20 cellular contexts compared by ENCODE assay signal in the genomic region with DNA sequence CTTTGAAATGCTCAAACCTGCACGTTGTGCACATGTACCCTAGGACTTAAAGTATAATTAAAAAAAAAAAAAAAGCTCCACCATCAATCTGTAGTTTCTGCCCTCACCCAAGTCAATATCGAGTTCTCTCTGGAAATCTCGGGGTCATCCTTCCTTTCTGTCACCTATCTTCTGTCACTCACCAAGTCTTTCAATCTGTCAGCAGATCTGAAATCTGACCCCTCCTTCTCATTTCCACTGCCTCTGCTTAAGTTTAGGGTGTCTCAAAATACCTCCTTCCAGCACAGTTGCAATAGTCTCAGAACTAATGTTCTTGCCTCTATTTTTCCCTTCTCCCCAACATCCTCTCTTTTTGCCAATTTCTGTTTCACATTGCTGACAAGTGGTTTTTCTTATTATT. TPM values are rescaled to one million over a fixed set of nuclear protein-coding genes. Genes with fewer than 3 reads are reported as not detected.
DNase-seq lines count a peak whose midpoint lies in the region; ATAC-seq, FAIRE-seq and TF ChIP-seq lines count a peak whose summit lies in the region.
"Had no signal": no experiment of that assay in that cellular context is flagged by ENCODE, and none has a peak within 500 bp of the region (broad histone marks: within the 10 kb centered on the region; RNA-seq: fewer than 3 reads in every experiment).

No MANE protein-coding gene starts in this region.

- TF ChIP-seq RAD21 in K562 (CRISPR knock-in tag; conservative IDR thresholded peaks at IDR 0.05 in 1 of 2, IDR thresholded peaks at IDR 0.05 in 1 of 2) = no peak

- in situ Hi-C loops in K562 (cut with MboI) = no loop called here

- no peak overlapping the region for H3K9ac ChIP-seq in K562 (ENCODE audit: insufficient read depth in 1 of 2, low read depth in 2 of 2, low read length in 2 of 2)
- H3K9ac ChIP-seq: BLaER1 had no signal

- no peak for TF ChIP-seq POLR2A in K562 (conservative IDR thresholded peaks at IDR 0.05)
- TF ChIP-seq POLR2A in stomach (IDR thresholded peaks at IDR 0.05) = no peak
- TF ChIP-seq POLR2A in spleen (IDR thresholded peaks at IDR 0.05) = no peak

- TF ChIP-seq EP300 in K562 (IDR thresholded peaks at IDR 0.05; ENCODE audit: low read length) = no peak
- no peak for TF ChIP-seq EP300 in stomach (IDR thresholded peaks at IDR 0.05)

- TF ChIP-seq CTCF in 22Rv1 (IDR thresholded peaks at IDR 0.05) = no peak
- TF ChIP-seq CTCF in K562 (IDR thresholded peaks at IDR 0.05 in 2 of 3, conservative IDR thresholded peaks at IDR 0.05 in 1 of 3; ENCODE audit: insufficient read depth in 2 of 3, low read depth in 1 of 3, low read length in 3 of 3) = no peak
- no peak for TF ChIP-seq CTCF in stomach (IDR thresholded peaks at IDR 0.05)
- no peak for TF ChIP-seq CTCF in spleen (IDR thresholded peaks at IDR 0.05 in 8 of 11, conservative IDR thresholded peaks at IDR 0.05 in 3 of 11)

- H2AFZ ChIP-seq in K562 (ENCODE audit: low read depth, low read length) = no peak overlapping the region
- H2AFZ ChIP-seq: GM23338 had no signal

- POLR2A ChIA-PET in HEK293T (lab: Yijun Ruan, JAX) (no interaction called here), K562 (lab: Yijun Ruan, JAX) (interaction anchor here (0.6 kb wide), 2 partner anchors 165 to 1412 kb away, joined by 3 read pairs; no protein-coding TSS in a partner anchor)

- H3K4me2 ChIP-seq in K562 (ENCODE audit: insufficient read depth, low read length) = no peak overlapping the region
- H3K4me2 ChIP-seq: BLaER1, GM23338 had no signal

- H3K4me1 Mint-ChIP-seq in stimulated activated effector memory CD8-positive, alpha-beta T cell treated with anti-CD3 and anti-CD28 coated beads, Interleukin-12 subunit alpha, Interleukin-12 subunit beta, amount 100 ng/mL, for 72 hours = peaks cover 33% of the 10 kb centered on the region

- no peaks in the 10 kb centered on the region for H3K9me3 Mint-ChIP-seq in stimulated activated effector memory CD8-positive, alpha-beta T cell treated with anti-CD3 and anti-CD28 coated beads, Interleukin-12 subunit alpha, Interleukin-12 subunit beta, amount 100 ng/mL, for 72 hours
- H3K9me3 Mint-ChIP-seq: CD4-positive, CD25-positive, alpha-beta regulatory T cell; CD8-positive, alpha-beta T cell; GM23338 had no signal

- BruUV-seq in K562 (replicated peaks; lab: Mats Ljungman, UMichigan) = no TSS peak

- no peaks in the 10 kb centered on the region for H3K36me3 Mint-ChIP-seq in stimulated activated effector memory CD8-positive, alpha-beta T cell treated with anti-CD3 and anti-CD28 coated beads, Interleukin-12 subunit alpha, Interleukin-12 subunit beta, amount 100 ng/mL, for 72 hours
- H3K36me3 Mint-ChIP-seq: CD8-positive, alpha-beta T cell had no signal

- H3K79me2 ChIP-seq in K562 (ENCODE audit: control insufficient read depth, insufficient read depth, low read length) = no peaks in the 10 kb centered on the region

- H3K4me1 ChIP-seq in K562 (replicated peaks in 1 of 2; ENCODE audit: control insufficient read depth in 2 of 2, insufficient read depth in 2 of 2, low read length in 2 of 2) = peaks cover 0 to 3% of the 10 kb centered on the region in 2 experiments; a peak in 1 of 5 replicates
- peaks cover 5 to 36% (median 13%) of the 10 kb centered on the region in 4 donors for H3K4me1 ChIP-seq in stomach
- peaks cover 0 to 16% (median 0%) of the 10 kb centered on the region in 6 donors for H3K4me1 ChIP-seq in spleen
- H3K4me1 ChIP-seq: BLaER1 had no signal

- H3K27me3 ChIP-seq in K562 (ENCODE audit: control insufficient read depth in 2 of 2, insufficient read depth in 2 of 2, low read length in 2 of 2) = no peaks in the 10 kb centered on the region
- H3K27me3 ChIP-seq in stomach = no peaks in the 10 kb centered on the region
- no peaks in the 10 kb centered on the region for H3K27me3 ChIP-seq in spleen (replicated peaks in 1 of 7)
- H3K27me3 ChIP-seq: BLaER1 had no signal

- ATAC-seq in K562 = no peak
- ATAC-seq in stimulated activated effector memory CD8-positive, alpha-beta T cell treated with anti-CD3 and anti-CD28 coated beads, Interleukin-12 subunit alpha, Interleukin-12 subunit beta, amount 100 ng/mL, for 72 hours = no peak
- ATAC-seq: CD8-positive, alpha-beta T cell; GM23338 had no signal

- FAIRE-seq in K562 (lab: Jason Lieb, UNC) = no peak
- FAIRE-seq: A204.1, GM12891, GM18507 had no signal

- CTCF ChIA-PET in HEK293T (lab: Yijun Ruan, JAX) (interaction anchor here (0.7 kb wide), 1 partner anchor 190 kb away, joined by 3 read pairs; no protein-coding TSS in a partner anchor), K562 (lab: Yijun Ruan, JAX; ENCODE audit: low intra/inter-chr PET ratio) (no interaction called here)

- H3K4me3 ChIP-seq in K562 (no peak overlapping the region), stomach (no peak overlapping the region), spleen (no peak overlapping the region)
- H3K4me3 ChIP-seq: BLaER1, GM23338, HAP-1 had no signal

- H3K27ac Mint-ChIP-seq in stimulated activated effector memory CD8-positive, alpha-beta T cell treated with anti-CD3 and anti-CD28 coated beads, Interleukin-12 subunit alpha, Interleukin-12 subunit beta, amount 100 ng/mL, for 72 hours = peak overlapping the region; percentile 7
- H3K27ac Mint-ChIP-seq: B cell; CD4-positive, CD25-positive, alpha-beta regulatory T cell; CD8-positive, alpha-beta T cell; GM23338 had no signal

- H3K9me3 ChIP-seq in K562 (replicated peaks; ENCODE audit: control insufficient read depth, insufficient read depth, low read depth, low read length) (no peaks in the 10 kb centered on the region), stomach (no peaks in the 10 kb centered on the region), spleen (no peaks in the 10 kb centered on the region)
- H3K9me3 ChIP-seq: Caco-2, HAP-1 had no signal

- intact Hi-C loops in K562 (cut with micrococcal nuclease) = no loop called here
- intact Hi-C loops in stomach (cut with DNase I; ENCODE audit: low total_unique reads) = no loop called here
- intact Hi-C loops in spleen (cut with DNase I; ENCODE audit: low total_unique reads) = no loop called here

- H3K27ac ChIP-seq in 22Rv1 (peak overlapping the region; percentile 84; the same call in 1 of the 2 replicates), K562 (ENCODE audit: extremely low read depth, low read depth, low read length) (no peak overlapping the region), stomach (no peak overlapping the region), spleen (no peak overlapping the region)
- H3K27ac ChIP-seq: BLaER1, C4-2B had no signal

- H3K36me3 ChIP-seq in K562 (ENCODE audit: control insufficient read depth, insufficient read depth, low read length) (no peaks in the 10 kb centered on the region), stomach (no peaks in the 10 kb centered on the region), spleen (no peaks in the 10 kb centered on the region)
- H3K36me3 ChIP-seq: BLaER1, HAP-1 had no signal

- 4% methylated on average over 3 of the region's 3 CpGs for WGBS in K562 (ENCODE audit: insufficient coverage, low coverage, missing lambda C conversion rate)
- 84 to 92% (median 90%) methylated on average over 3 of the region's 3 CpGs for WGBS in stomach, 5 donors
- 87 to 93% (median 91%) methylated on average over 3 of the region's 3 CpGs for WGBS in spleen, 5 donors

- DNase-seq in HEK293T (ENCODE audit: extremely low spot score) = no peak
- DNase-seq in K562 (ENCODE audit: extremely low read depth in 1 of 4, low spot score in 3 of 4) = no peak
- DNase-seq in stimulated activated effector memory CD8-positive, alpha-beta T cell treated with anti-CD3 and anti-CD28 coated beads, Interleukin-12 subunit alpha, Interleukin-12 subunit beta, amount 100 ng/mL, for 72 hours (ENCODE audit: low spot score in 2 of 2) = no peak
- DNase-seq in stomach = no peak
- no peak for DNase-seq in spleen
- DNase-seq: Caco-2; CD4-positive, CD25-positive, alpha-beta regulatory T cell; CD8-positive, alpha-beta T cell; DMS53; DMS79 treated with DMSO at 0.1 percent for 48 hours; GF-D8 had no signal

- peaks cover 8% of the 10 kb centered on the region; the same call in 1 of the 2 replicates for H4K20me1 ChIP-seq in K562 (replicated peaks; ENCODE audit: control insufficient read depth, insufficient read depth, low read length)

- no peak overlapping the region for H3K4me3 Mint-ChIP-seq in stimulated activated effector memory CD8-positive, alpha-beta T cell treated with anti-CD3 and anti-CD28 coated beads, Interleukin-12 subunit alpha, Interleukin-12 subunit beta, amount 100 ng/mL, for 72 hours
- H3K4me3 Mint-ChIP-seq: B cell; CD4-positive, CD25-positive, alpha-beta regulatory T cell; CD8-positive, alpha-beta T cell; GM23338 had no signal

- no peaks in the 10 kb centered on the region for H3K9me1 ChIP-seq in K562 (ENCODE audit: control insufficient read depth, insufficient read depth, low read length)

RNA-seq across cellular contexts. Expression of gene FTO, which starts 32.3 kb away (rescaled TPM):
- 30.6 and 40.9 TPM in 2 replicates for total RNA-seq in K562 (2011; cell fraction: chromatin; rRNA removed; ENCODE audit: low replicate concordance)
- total RNA-seq in K562 (2011; cell fraction: nucleolus; rRNA removed) = 21.8 and 22.9 TPM in 2 replicates
- total RNA-seq in K562 (2011; cell fraction: nucleoplasm; rRNA removed) = 21.9 and 26.8 TPM in 2 replicates
- total RNA-seq in K562 (2014; rRNA removed) (14.2 and 16.9 TPM in 2 replicates), K562 (2014; rRNA removed; fragmentation: Illumina TruSeq; extraction: Trizol) (26.7 and 28.6 TPM in 2 replicates), K562 (2015; rRNA removed; fragmentation: Illumina TruSeq; extraction: Trizol) (26.7 and 28.0 TPM in 2 replicates), K562 (2021) (25.1 and 25.5 TPM in 2 replicates), stomach (10 to 100 TPM; 19.4 to 88.7 (median 40.2) TPM), spleen (10 to 100 TPM; 57.5 to 89.8 (median 72.0) TPM)
- polyA plus RNA-seq in K562 (2011; rRNA removed) (20.9 and 23.1 TPM in 2 replicates), K562 (2014; fragmentation: Illumina TruSeq; extraction: Trizol) (21.9 and 27.7 TPM in 2 replicates), K562 (2014; fragmentation: Nextera tagmentation; extraction: Ambion mirVana) (10 to 100 TPM; 11.3 to 25.8 TPM), K562 (2014; rRNA removed) (12.3 and 14.0 TPM in 2 replicates), stomach (10 to 100 TPM in 2 of 3 donors, 1 to 10 TPM in 1; 9.3 to 18.8 (median 16.3) TPM), spleen (10 to 100 TPM in 1 of 3 donors, 1 to 10 TPM in 2; 6.8 to 12.6 (median 7.2) TPM)
- polyA plus RNA-seq in K562 (2011; cell fraction: cytosol; rRNA removed) = 15.3 and 20.2 TPM in 2 replicates
- 8.2 and 10.1 TPM in 2 replicates for polyA plus RNA-seq in K562 (2011; cell fraction: nucleus; rRNA removed)
- polyA plus RNA-seq in K562 (2012) = 13.2 and 16.8 TPM in 2 replicates
- polyA minus RNA-seq in K562 (2011; rRNA and poly(A)+ RNA removed) = 57.6 and 58.7 TPM in 2 replicates
- 17.7 and 27.1 TPM in 2 replicates for polyA minus RNA-seq in K562 (2011; cell fraction: cytosol; rRNA and poly(A)+ RNA removed)
- polyA minus RNA-seq in K562 (2011; cell fraction: nucleus; rRNA and poly(A)+ RNA removed) = 19.1 and 36.2 TPM in 2 replicates

RNA-seq across cellular contexts. Expression of gene RPGRIP1L, which starts 32.6 kb away (rescaled TPM):
- total RNA-seq in K562 (2011; cell fraction: chromatin; rRNA removed; ENCODE audit: low replicate concordance) = 6.5 and 20.7 TPM in 2 replicates
- total RNA-seq in K562 (2011; cell fraction: nucleolus; rRNA removed) = 4.6 and 4.8 TPM in 2 replicates
- 5.9 and 13.7 TPM in 2 replicates for total RNA-seq in K562 (2011; cell fraction: nucleoplasm; rRNA removed)
- total RNA-seq in K562 (2014; rRNA removed) = 3.2 and 3.6 TPM in 2 replicates
- total RNA-seq in K562 (2014; rRNA removed; fragmentation: Illumina TruSeq; extraction: Trizol) = 6.7 and 8.4 TPM in 2 replicates
- 5.2 and 7.4 TPM in 2 replicates for total RNA-seq in K562 (2015; rRNA removed; fragmentation: Illumina TruSeq; extraction: Trizol)
- total RNA-seq in K562 (2021) = 4.5 and 5.3 TPM in 2 replicates
- polyA plus RNA-seq in K562 (2011; rRNA removed) = 7.7 and 7.8 TPM in 2 replicates
- polyA plus RNA-seq in K562 (2011; cell fraction: cytosol; rRNA removed) = 1.4 and 3.8 TPM in 2 replicates
- polyA plus RNA-seq in K562 (2011; cell fraction: nucleus; rRNA removed) = 6.1 and 8.4 TPM in 2 replicates
- polyA plus RNA-seq in K562 (2012) = 3.1 and 5.0 TPM in 2 replicates
- polyA plus RNA-seq in K562 (2014; fragmentation: Illumina TruSeq; extraction: Trizol) = 4.7 and 4.9 TPM in 2 replicates
- polyA plus RNA-seq in K562 (2014; fragmentation: Nextera tagmentation; extraction: Ambion mirVana) = 1 to 10 TPM; 5.8 to 6.3 TPM
- 4.0 and 5.4 TPM in 2 replicates for polyA plus RNA-seq in K562 (2014; rRNA removed)
- polyA minus RNA-seq in K562 (2011; rRNA and poly(A)+ RNA removed) = 12.4 and 15.1 TPM in 2 replicates
- 1.7 and 3.5 TPM in 2 replicates for polyA minus RNA-seq in K562 (2011; cell fraction: cytosol; rRNA and poly(A)+ RNA removed)
- polyA minus RNA-seq in K562 (2011; cell fraction: nucleus; rRNA and poly(A)+ RNA removed) = 10.8 and 20.4 TPM in 2 replicates
- 1 to 10 TPM in 4 of 5 donors, not detected in 1; 1.3 to 6.8 (median 3.0) TPM for total RNA-seq in stomach
- 1 to 10 TPM; 1.1 to 1.9 (median 1.4) TPM for polyA plus RNA-seq in stomach
- total RNA-seq in spleen = 1 to 10 TPM; 1.6 to 4.4 (median 2.8) TPM
- 1 to 10 TPM in 1 of 3 donors, under 1 TPM in 2; 0.65 to 1.0 (median 0.77) TPM for polyA plus RNA-seq in spleen
